16 cellular contexts compared by ENCODE assay signal in genomic region chr7:132443776-132444520, GRCh38.
DNase-seq lines count a peak whose midpoint lies in the region; ATAC-seq and TF ChIP-seq lines count a peak whose summit lies in the region.
"Had no signal": no experiment of that assay in that cellular context is flagged by ENCODE, and none has a peak within 500 bp of the region (broad histone marks: within the 10 kb centered on the region; RNA-seq: fewer than 3 reads in every experiment).

No MANE protein-coding gene starts in this region.

- H3K27ac ChIP-seq in A673 (ENCODE audit: low read depth, low read length, poor library complexity, severe bottlenecking) = no peak overlapping the region
- no peak overlapping the region for H3K27ac ChIP-seq in DOHH2 (ENCODE audit: low read depth, low read length)
- H3K27ac ChIP-seq in OCI-LY1 (ENCODE audit: low read depth, low read length, poor library complexity, severe bottlenecking) = no peak overlapping the region
- H3K27ac ChIP-seq in endodermal cell (ENCODE audit: low read depth, low read length) = no peak overlapping the region
- H3K27ac ChIP-seq: C4-2B had no signal

- in situ Hi-C loops in ACHN (cut with HindIII; ENCODE audit: low pct_ligation_motif_present, low pct_unique_long_range_greater_than_20kb, low sequenced_read_pairs) = no loop called here

- peaks cover 10% of the 10 kb centered on the region for H3K27me3 ChIP-seq in A673 (replicated peaks; ENCODE audit: insufficient read depth, low read depth, low read length, poor library complexity)
- H3K27me3 ChIP-seq in DOHH2 (ENCODE audit: control insufficient read depth, low read length) = peaks cover 3% of the 10 kb centered on the region; the same call in 1 of the 2 replicates
- H3K27me3 ChIP-seq in OCI-LY1 (ENCODE audit: insufficient read depth, low read length) = no peaks in the 10 kb centered on the region
- no peaks in the 10 kb centered on the region for H3K27me3 ChIP-seq in endodermal cell (ENCODE audit: control insufficient read depth, insufficient read depth, low read length, poor library complexity, severe bottlenecking)

- H3K79me2 ChIP-seq in DOHH2 (ENCODE audit: control insufficient read depth, low read length) (no peaks in the 10 kb centered on the region), OCI-LY1 (ENCODE audit: insufficient read depth, low read length) (no peaks in the 10 kb centered on the region)

- intact Hi-C loops in A673 (cut with micrococcal nuclease; ENCODE audit: unreplicated experiment) = no loop called here

- WGBS in endodermal cell (ENCODE audit: insufficient coverage in 1 of 2, insufficient read length in 1 of 2), 2 experiments = 88 to 92% methylated on average over 4 to 5 of the region's 5 CpGs

- H3K4me1 ChIP-seq in A673 (ENCODE audit: insufficient read depth, low read length, poor library complexity, severe bottlenecking) (no peaks in the 10 kb centered on the region), DOHH2 (ENCODE audit: control insufficient read depth, low read length) (no peaks in the 10 kb centered on the region), OCI-LY1 (ENCODE audit: insufficient read depth, low read length, severe bottlenecking) (no peaks in the 10 kb centered on the region), endodermal cell (ENCODE audit: control insufficient read depth, insufficient read depth, low read length) (peaks cover 6% of the 10 kb centered on the region)

- H2AFZ ChIP-seq in OCI-LY1 (ENCODE audit: low read length) = no peak overlapping the region

- no peaks in the 10 kb centered on the region for H3F3A ChIP-seq in DOHH2 (ENCODE audit: control insufficient read depth, insufficient read depth)
- no peaks in the 10 kb centered on the region for H3F3A ChIP-seq in OCI-LY1 (ENCODE audit: insufficient read depth, low read length)

- POLR2A ChIA-PET in A673 (lab: Charles Lee; ENCODE audit: low non-redundant PET) = no interaction called here

- no peak overlapping the region for H3K4me2 ChIP-seq in DOHH2 (ENCODE audit: low read length)
- no peak overlapping the region for H3K4me2 ChIP-seq in OCI-LY1 (ENCODE audit: low read length)

- ATAC-seq in GM18519 (IDR thresholded peaks at IDR 0.05; ENCODE audit: low FRiP score, unreplicated experiment) = no peak
- ATAC-seq: Panc1, SK-N-SH treated with all-trans-retinoic acid at 6 μM for 48 hours had no signal

- H3K36me3 Mint-ChIP-seq in endodermal cell (ENCODE audit: low read depth) = peaks cover 2% of the 10 kb centered on the region
- H3K36me3 Mint-ChIP-seq: IgD-negative memory B cell had no signal

- H3K4me1 Mint-ChIP-seq in endodermal cell = peaks cover 14% of the 10 kb centered on the region
- H3K4me1 Mint-ChIP-seq: IgD-negative memory B cell had no signal

- no peak overlapping the region for H3K4me3 Mint-ChIP-seq in endodermal cell
- H3K4me3 Mint-ChIP-seq: IgD-negative memory B cell had no signal

- H3K4me3 ChIP-seq in A673 (ENCODE audit: low read depth, low read length, poor library complexity, severe bottlenecking) (no peak overlapping the region), DOHH2 (ENCODE audit: low read length) (no peak overlapping the region), OCI-LY1 (ENCODE audit: low read depth, low read length, poor library complexity, severe bottlenecking) (no peak overlapping the region), endodermal cell (ENCODE audit: low read length) (no peak overlapping the region)

- no TSS peak for BruUV-seq in A673 (replicated peaks; lab: Mats Ljungman, UMichigan)

- DNase-seq in A673 (ENCODE audit: low spot score) (no peak), endodermal cell (peak; percentile 63), NCI-H2081 treated with DMSO at 0.1 percent for 48 hours (lab: John Stamatoyannopoulos, UW) (no peak), ACHN (no peak)
- DNase-seq: H7, NCI-H1048, NCI-H2107, NCI-H69, SHP77 had no signal

- H3K9me2 ChIP-seq in DOHH2 (replicated peaks; ENCODE audit: control insufficient read depth, low read length) (no peaks in the 10 kb centered on the region), OCI-LY1 (ENCODE audit: low read depth, low read length) (no peaks in the 10 kb centered on the region)

- TF ChIP-seq CTCF in A673 (conservative IDR thresholded peaks at IDR 0.05; ENCODE audit: low read depth, low read length) = peak; percentile 25; the same call in 1 of the 2 replicates
- TF ChIP-seq CTCF in DOHH2 (IDR thresholded peaks at IDR 0.05; ENCODE audit: low read depth, low read length, poor library complexity, severe bottlenecking) = peak; percentile 16
- peak; percentile 3; the same call in 1 of the 2 replicates for TF ChIP-seq CTCF in OCI-LY1 (IDR thresholded peaks at IDR 0.05; ENCODE audit: low read length)
- peak; percentile 57 for TF ChIP-seq CTCF in endodermal cell (conservative IDR thresholded peaks at IDR 0.05)

- no peaks in the 10 kb centered on the region for H3K36me3 ChIP-seq in A673 (ENCODE audit: insufficient read depth, low read length, poor library complexity, severe bottlenecking)
- H3K36me3 ChIP-seq in DOHH2 (ENCODE audit: control insufficient read depth, low read length) = no peaks in the 10 kb centered on the region
- no peaks in the 10 kb centered on the region for H3K36me3 ChIP-seq in OCI-LY1 (ENCODE audit: insufficient read depth, low read length)
- H3K36me3 ChIP-seq in endodermal cell (ENCODE audit: control insufficient read depth, insufficient read depth, low read length) = no peaks in the 10 kb centered on the region

- H3K9me3 Mint-ChIP-seq in endodermal cell = no peaks in the 10 kb centered on the region
- H3K9me3 Mint-ChIP-seq: IgD-negative memory B cell had no signal

- H3K27ac Mint-ChIP-seq in endodermal cell = no peak overlapping the region
- H3K27ac Mint-ChIP-seq: IgD-negative memory B cell had no signal

- no peaks in the 10 kb centered on the region for H3K9me3 ChIP-seq in A673 (ENCODE audit: low read depth, low read length, poor library complexity, severe bottlenecking)
- H3K9me3 ChIP-seq in DOHH2 (ENCODE audit: control insufficient read depth, insufficient read depth, low read length) = no peaks in the 10 kb centered on the region
- no peaks in the 10 kb centered on the region for H3K9me3 ChIP-seq in OCI-LY1 (ENCODE audit: low read length)
- no peaks in the 10 kb centered on the region for H3K9me3 ChIP-seq in endodermal cell (ENCODE audit: control insufficient read depth, low read length)

- H4K20me1 ChIP-seq in DOHH2 (ENCODE audit: control insufficient read depth, insufficient read depth, low read depth, low read length) (no peaks in the 10 kb centered on the region), OCI-LY1 (ENCODE audit: insufficient read depth, low read length) (no peaks in the 10 kb centered on the region)

- H3K27me3 Mint-ChIP-seq in endodermal cell (ENCODE audit: insufficient read depth) = no peaks in the 10 kb centered on the region

- CTCF ChIA-PET in A673 (lab: Charles Lee) = no interaction called here

- no peak overlapping the region for H3K9ac ChIP-seq in OCI-LY1 (ENCODE audit: low read length)
- H3K9ac ChIP-seq in endodermal cell (ENCODE audit: extremely low read depth, low read length, poor library complexity, severe bottlenecking) = no peak overlapping the region

Comparison
In these comparisons a context has a peak if more than half of its experiments do, and no peak if none do; other contexts are left out.
1. CTCF ChIP-seq: peak in every context shown above with its lines; median percentile 57 in endodermal cell; 25 in A673; 16 in DOHH2; 3 in OCI-LY1.